Comparison of ENCODE assay signal across 8 cellular contexts in the genomic region with DNA sequence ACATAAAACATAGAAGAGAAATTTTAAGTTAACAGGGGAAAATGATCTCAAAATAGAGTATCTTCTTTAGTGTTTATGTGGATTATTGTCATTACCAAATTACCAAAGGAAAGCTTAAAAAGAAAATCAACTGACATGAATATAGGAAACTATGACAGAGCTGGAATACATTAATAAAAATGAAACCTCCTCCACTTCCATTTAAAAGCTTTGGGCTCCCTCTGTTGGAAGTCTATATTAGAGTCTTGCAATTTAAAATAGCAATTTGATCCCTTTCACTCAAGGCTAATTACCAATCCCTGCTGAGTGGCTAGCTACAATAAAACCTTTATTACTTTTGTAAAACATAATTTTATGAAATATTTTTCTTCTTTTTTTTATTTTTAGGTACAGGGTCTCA.
DNase-seq lines count a peak whose midpoint lies in the region; ATAC-seq, FAIRE-seq and TF ChIP-seq lines count a peak whose summit lies in the region.

No MANE protein-coding gene starts in this region.

- no peak overlapping the region for H3K4me3 ChIP-seq in hepatocyte

- CTCF ChIA-PET in WTC11 (lab: Charles Lee): interaction anchor here (0.6 to 2.8 kb wide), 17 partner anchors 123 to 1550 kb away, joined by 3 to 20 read pairs (median 4); a partner anchor contains a TSS

- ATAC-seq in WTC11 (peak; percentile 13; the same call in 1 of the 2 replicates), HG03460 (IDR thresholded peaks at IDR 0.05; ENCODE audit: unreplicated experiment) (no peak)

- H4K20me1 ChIP-seq in hepatocyte (ENCODE audit: insufficient read depth, poor library complexity, severe bottlenecking): no peaks in the 10 kb centered on the region

- H3K27ac Mint-ChIP-seq in WTC11: no peak overlapping the region

- H3K36me3 ChIP-seq in hepatocyte (replicated peaks; ENCODE audit: insufficient read depth, low read depth): no peaks in the 10 kb centered on the region

- DNase-seq in SKM-1 treated with dmso at 0.1 percent for 144 hours (lab: John Stamatoyannopoulos, UW; ENCODE audit: unreplicated experiment) (peak; percentile 15), SKM-1 (lab: John Stamatoyannopoulos, UW; ENCODE audit: unreplicated experiment) (no peak), NCI-H1417 (lab: John Stamatoyannopoulos, UW) (peak; percentile 14 to 72 (median 20)), WTC11 (ENCODE audit: low spot score) (no peak), hepatocyte (ENCODE audit: low spot score) (peak; percentile 53), urothelium cell line (ENCODE audit: low spot score) (peak; percentile 14)
- DNase-seq in stimulated activated CD4-positive, alpha-beta T cell treated with anti-CD3 and anti-CD28 coated beads, Interleukin-4, amount 100 ng/mL, for 24 hours: no peak

- no peak for FAIRE-seq in urothelium cell line (lab: Jason Lieb, UNC)

- H2AFZ ChIP-seq in hepatocyte: no peak overlapping the region

- POLR2A ChIA-PET in WTC11 (lab: Charles Lee): interaction anchor here (1.2 kb wide), 1 partner anchor 123 kb away, joined by 4 read pairs; no protein-coding TSS in a partner anchor

- no peak overlapping the region for H3K27ac ChIP-seq in hepatocyte

- no peaks in the 10 kb centered on the region for H3K9me2 ChIP-seq in hepatocyte (replicated peaks; ENCODE audit: insufficient read depth)

- H3K79me2 ChIP-seq in hepatocyte: peaks cover 12% of the 10 kb centered on the region

- H3K4me1 ChIP-seq in hepatocyte (ENCODE audit: insufficient read depth): peaks cover 6% of the 10 kb centered on the region

- no peaks in the 10 kb centered on the region for H3K27me3 Mint-ChIP-seq in WTC11 (ENCODE audit: low read depth)

- no peaks in the 10 kb centered on the region for H3K9me3 ChIP-seq in hepatocyte (ENCODE audit: low read depth)

- TF ChIP-seq CTCF in WTC11 (IDR thresholded peaks at IDR 0.05) (0 out of 2 replicates have a peak, but pooled peaks have one; percentile 17), hepatocyte (IDR thresholded peaks at IDR 0.05; ENCODE audit: poor library complexity) (peak; percentile 52)

- H3K9me3 Mint-ChIP-seq in WTC11: no peaks in the 10 kb centered on the region

- H3K4me3 Mint-ChIP-seq in WTC11: no peak overlapping the region

- H3K27me3 ChIP-seq in hepatocyte: no peaks in the 10 kb centered on the region

- no peaks in the 10 kb centered on the region for H3K36me3 Mint-ChIP-seq in WTC11

- no peak overlapping the region for H3K4me2 ChIP-seq in hepatocyte

- peaks cover 9% of the 10 kb centered on the region for H3K4me1 Mint-ChIP-seq in WTC11

TF ChIP-seq in WTC11, 78 proteins besides CTCF, POLR2A, EP300 and RAD21:
- TF ChIP-seq ELF4 (CRISPR knock-in tag; IDR thresholded peaks at IDR 0.05; ENCODE audit: low read depth): no peak
- TF ChIP-seq, protein P1, sequence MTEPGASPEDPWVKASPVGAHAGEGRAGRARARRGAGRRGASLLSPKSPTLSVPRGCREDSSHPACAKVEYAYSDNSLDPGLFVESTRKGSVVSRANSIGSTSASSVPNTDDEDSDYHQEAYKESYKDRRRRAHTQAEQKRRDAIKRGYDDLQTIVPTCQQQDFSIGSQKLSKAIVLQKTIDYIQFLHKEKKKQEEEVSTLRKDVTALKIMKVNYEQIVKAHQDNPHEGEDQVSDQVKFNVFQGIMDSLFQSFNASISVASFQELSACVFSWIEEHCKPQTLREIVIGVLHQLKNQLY (CRISPR knock-in tag; IDR thresholded peaks at IDR 0.05): no peak
- TF ChIP-seq ZNF317 (CRISPR knock-in tag; IDR thresholded peaks at IDR 0.05; ENCODE audit: borderline replicate concordance, low read depth): 0 out of 2 replicates have a peak, but pooled peaks have one; percentile 45
- TF ChIP-seq, protein P2, sequence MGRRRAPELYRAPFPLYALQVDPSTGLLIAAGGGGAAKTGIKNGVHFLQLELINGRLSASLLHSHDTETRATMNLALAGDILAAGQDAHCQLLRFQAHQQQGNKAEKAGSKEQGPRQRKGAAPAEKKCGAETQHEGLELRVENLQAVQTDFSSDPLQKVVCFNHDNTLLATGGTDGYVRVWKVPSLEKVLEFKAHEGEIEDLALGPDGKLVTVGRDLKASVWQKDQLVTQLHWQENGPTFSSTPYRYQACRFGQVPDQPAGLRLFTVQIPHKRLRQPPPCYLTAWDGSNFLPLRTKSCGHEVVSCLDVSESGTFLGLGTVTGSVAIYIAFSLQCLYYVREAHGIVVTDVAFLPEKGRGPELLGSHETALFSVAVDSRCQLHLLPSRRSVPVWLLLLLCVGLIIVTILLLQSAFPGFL (CRISPR knock-in tag; IDR thresholded peaks at IDR 0.05; ENCODE audit: borderline replicate concordance): no peak
- TF ChIP-seq ATF1 (CRISPR knock-in tag; IDR thresholded peaks at IDR 0.05): no peak
- no peak for TF ChIP-seq SMAD4 (CRISPR knock-in tag; IDR thresholded peaks at IDR 0.05)

Comparison
In these comparisons a context has a peak if more than half of its experiments do, and no peak if none do; other contexts are left out.
1. DNase-seq: peak in SKM-1 treated with dmso at 0.1 percent for 144 hours (single experiment), NCI-H1417 (3 of 3), hepatocyte (single experiment) and urothelium cell line (single experiment); none in SKM-1 (single experiment), WTC11 (single experiment) and stimulated activated CD4-positive, alpha-beta T cell treated with anti-CD3 and anti-CD28 coated beads, Interleukin-4, amount 100 ng/mL, for 24 hours (single experiment).